ENCODE assay signal across 16 cellular contexts in the genomic region with DNA sequence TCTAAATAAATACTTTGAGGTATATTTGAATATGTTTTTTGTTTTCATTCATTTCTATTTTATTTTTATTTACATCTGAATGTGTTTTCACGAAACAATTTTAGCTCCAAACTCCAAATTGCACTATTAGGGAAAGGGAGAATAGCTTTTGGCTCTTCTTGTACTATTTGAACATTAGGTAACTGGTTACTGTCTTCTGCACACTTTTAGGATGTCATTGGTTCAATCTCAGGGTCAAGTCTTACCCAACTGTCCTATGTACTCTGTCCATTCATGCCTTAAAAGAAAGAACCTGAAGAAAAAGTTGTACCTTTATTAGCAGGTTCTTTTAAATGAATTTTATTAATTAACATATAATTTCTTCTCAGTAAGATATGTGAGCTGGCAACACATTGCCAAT.
"Had no signal": no experiment of that assay in that cellular context is flagged by ENCODE, and none has a peak within 500 bp of the region (broad histone marks: within the 10 kb centered on the region; RNA-seq: fewer than 3 reads in every experiment).

No MANE protein-coding gene starts in this region.

- H3K4me3 ChIP-seq: gastrocnemius medialis, mucosa of descending colon, right lobe of liver, thyroid gland had no signal

- ATAC-seq: activated CD8-positive, alpha-beta T cell treated with anti-CD3 and anti-CD28 coated beads for 36 hours; activated T-cell treated with anti-CD3 and anti-CD28 coated beads, Interleukin-2, amount 50 U/mL, for 4 hours; gastrocnemius medialis; mucosa of descending colon; natural killer cell had no signal

- H3K9me3 ChIP-seq: gastrocnemius medialis, mucosa of descending colon, right lobe of liver, thyroid gland had no signal

- FAIRE-seq: islet of Langerhans, TTC549 had no signal

- H3K27me3 ChIP-seq: dorsolateral prefrontal cortex, gastrocnemius medialis, right lobe of liver, thyroid gland had no signal

- H3K4me1 ChIP-seq: thyroid gland had no signal

- DNase-seq: activated B cell treated with CpG ODN at 0.5 μM for 24 hours; activated CD4-positive, alpha-beta T cell treated with anti-CD3 and anti-CD28 coated beads for 48 hours; activated CD8-positive, alpha-beta T cell treated with anti-CD3 and anti-CD28 coated beads for 36 hours; activated effector memory CD4-positive, alpha-beta T cell treated with Interleukin-2 at 50 U/mL for 16 hours; activated naive CD4-positive, alpha-beta T cell treated with anti-CD3 and anti-CD28 coated beads, Interleukin-2, amount 50 U/mL, for 16 hours; activated T-cell treated with anti-CD3 and anti-CD28 coated beads, Interleukin-2, amount 50 U/mL, for 4 hours; dorsolateral prefrontal cortex; endodermal cell; gastrocnemius medialis; mucosa of descending colon; natural killer cell; right lobe of liver; stimulated activated CD4-positive, alpha-beta T cell treated with anti-CD3 and anti-CD28 coated beads, Interleukin-1b, Interleukin-23, amount 100 ng/mL, for 48 hours; thyroid gland had no signal

- H3K36me3 ChIP-seq: gastrocnemius medialis, right lobe of liver, thyroid gland had no signal
